9 cellular contexts compared by ENCODE assay signal in the genomic region with DNA sequence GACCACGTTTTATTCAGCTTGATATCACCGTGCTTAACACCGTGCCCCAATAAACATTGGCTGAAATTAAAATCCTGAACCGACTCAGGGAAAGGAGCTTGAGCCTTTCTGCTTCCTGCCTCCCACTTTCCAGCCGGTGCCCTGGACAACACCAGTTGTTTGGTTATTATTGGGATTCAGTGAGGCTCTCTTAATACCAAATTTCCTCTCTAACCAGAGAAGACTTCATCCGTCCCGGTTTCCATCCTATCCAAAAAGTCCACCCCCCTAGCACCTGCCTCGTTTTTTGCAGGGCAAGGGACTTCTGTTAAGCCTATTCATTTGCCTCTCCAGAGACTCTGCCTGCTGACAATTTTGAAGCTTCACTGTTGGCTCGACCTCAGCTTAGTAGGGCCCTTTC. TPM values are rescaled to one million over a fixed set of nuclear protein-coding genes. Genes with fewer than 3 reads are reported as not detected.
A peak's percentile ranks its signal among the peaks of the same experiment; 100 is the strongest.
DNase-seq lines count a peak whose midpoint lies in the region; ATAC-seq and TF ChIP-seq lines count a peak whose summit lies in the region.
"Had no signal": no experiment of that assay in that cellular context is flagged by ENCODE, and none has a peak within 500 bp of the region (broad histone marks: within the 10 kb centered on the region; RNA-seq: fewer than 3 reads in every experiment).

No MANE protein-coding gene starts in this region.

- H3K4me3 ChIP-seq in iPS-20b (ENCODE audit: low read length) = peak overlapping the region; percentile 75
- peak overlapping the region in 3 of 5 donors; percentile 51 to 63 (median 52) for H3K4me3 ChIP-seq in subcutaneous abdominal adipose tissue (ENCODE audit: low read depth in 1 of 5, low read length in 5 of 5)

- H3K27me3 ChIP-seq in iPS-20b (ENCODE audit: insufficient read depth, low read length) (peaks cover 37% of the 10 kb centered on the region), subcutaneous abdominal adipose tissue (ENCODE audit: control insufficient read depth in 5 of 5, insufficient read depth in 4 of 5, low read length in 5 of 5) (peaks cover 14 to 39% (median 21%) of the 10 kb centered on the region in 5 donors)

- peaks cover 10% of the 10 kb centered on the region for H3K4me1 Mint-ChIP-seq in activated CD4-positive, alpha-beta T cell treated with anti-CD3 and anti-CD28 coated beads, Interleukin-2, amount 10 ng/mL, durations not matched to agents 24 days and 14 days
- H3K4me1 Mint-ChIP-seq in activated CD8-positive, alpha-beta T cell treated with anti-CD3 and anti-CD28 coated beads for 36 hours (ENCODE audit: low read depth) = peaks cover 12% of the 10 kb centered on the region

- POLR2A ChIA-PET in activated CD8-positive, alpha-beta T cell treated with anti-CD3 and anti-CD28 coated beads for 36 hours (lab: Charles Lee) = no interaction called here

- no peak for DNase-seq in activated CD4-positive, alpha-beta T cell treated with anti-CD3 and anti-CD28 coated beads, Interleukin-2, amount 10 ng/mL, durations not matched to agents 24 days and 14 days
- DNase-seq in activated CD4-positive, alpha-beta T cell treated with anti-CD3 and anti-CD28 coated beads, Interleukin-2, amount 50 U/mL, for 1 hour = no peak
- no peak for DNase-seq in activated CD8-positive, alpha-beta T cell treated with anti-CD3 and anti-CD28 coated beads for 36 hours
- no peak for DNase-seq in AG08395 (ENCODE audit: low spot score)
- DNase-seq in amniotic stem cell (lab: John Stamatoyannopoulos, UW) = no peak
- no peak for DNase-seq in NOMO-1 treated with DMSO at 0.1 percent for 48 hours (lab: John Stamatoyannopoulos, UW; ENCODE audit: unreplicated experiment)

- H3K4me1 ChIP-seq in iPS-20b (ENCODE audit: insufficient read depth, low read length) (peaks cover 3% of the 10 kb centered on the region; the same call in 1 of the 2 replicates), subcutaneous abdominal adipose tissue (ENCODE audit: control insufficient read depth in 5 of 5, insufficient read depth in 5 of 5, low read length in 5 of 5) (peaks cover 0 to 18% (median 13%) of the 10 kb centered on the region in 5 donors)

- intact Hi-C loops in activated CD4-positive, alpha-beta T cell treated with anti-CD3 and anti-CD28 coated beads, Interleukin-2, amount 10 ng/mL, durations not matched to agents 24 days and 14 days (cut with micrococcal nuclease) = loop anchor here (2.0 kb wide), 1 partner anchor 73 kb away; no protein-coding TSS in a partner anchor
- intact Hi-C loops in activated CD8-positive, alpha-beta T cell treated with anti-CD3 and anti-CD28 coated beads for 36 hours (cut with micrococcal nuclease) = no loop called here

- no peak for ATAC-seq in activated CD8-positive, alpha-beta T cell treated with anti-CD3 and anti-CD28 coated beads for 36 hours

- no peak overlapping the region for H3K27ac Mint-ChIP-seq in activated CD4-positive, alpha-beta T cell treated with anti-CD3 and anti-CD28 coated beads, Interleukin-2, amount 10 ng/mL, durations not matched to agents 24 days and 14 days
- H3K27ac Mint-ChIP-seq in activated CD8-positive, alpha-beta T cell treated with anti-CD3 and anti-CD28 coated beads for 36 hours = no peak overlapping the region

- peak overlapping the region; percentile 57; the same call in 1 of the 2 replicates for H3K9ac ChIP-seq in iPS-20b (ENCODE audit: low read depth, low read length)
- H3K9ac ChIP-seq in subcutaneous abdominal adipose tissue (ENCODE audit: low read length in 5 of 5) = peak overlapping the region in 1 of 5 donors; percentile 35

- CTCF ChIA-PET in activated CD8-positive, alpha-beta T cell treated with anti-CD3 and anti-CD28 coated beads for 36 hours (lab: Charles Lee) = interaction anchor here (0.7 to 3.0 kb wide), 17 partner anchors 9 to 72 kb away, joined by 3 to 24 read pairs (median 4); no protein-coding TSS in a partner anchor

- no peaks in the 10 kb centered on the region for H3K9me3 Mint-ChIP-seq in activated CD4-positive, alpha-beta T cell treated with anti-CD3 and anti-CD28 coated beads, Interleukin-2, amount 10 ng/mL, durations not matched to agents 24 days and 14 days
- no peaks in the 10 kb centered on the region for H3K9me3 Mint-ChIP-seq in activated CD8-positive, alpha-beta T cell treated with anti-CD3 and anti-CD28 coated beads for 36 hours

- peak overlapping the region; percentile 81 for H3K4me3 Mint-ChIP-seq in activated CD4-positive, alpha-beta T cell treated with anti-CD3 and anti-CD28 coated beads, Interleukin-2, amount 10 ng/mL, durations not matched to agents 24 days and 14 days
- peak overlapping the region; percentile 43 for H3K4me3 Mint-ChIP-seq in activated CD8-positive, alpha-beta T cell treated with anti-CD3 and anti-CD28 coated beads for 36 hours

- no peak for TF ChIP-seq CTCF in activated CD8-positive, alpha-beta T cell treated with anti-CD3 and anti-CD28 coated beads for 36 hours (IDR thresholded peaks at IDR 0.05)

- H3K36me3 ChIP-seq in iPS-20b (ENCODE audit: insufficient read depth, low read depth, low read length) = no peaks in the 10 kb centered on the region
- H3K36me3 ChIP-seq in subcutaneous abdominal adipose tissue (ENCODE audit: control insufficient read depth in 5 of 5, insufficient read depth in 5 of 5, low read length in 5 of 5) = no peaks in the 10 kb centered on the region

- peaks cover 3% of the 10 kb centered on the region for H3K36me3 Mint-ChIP-seq in activated CD4-positive, alpha-beta T cell treated with anti-CD3 and anti-CD28 coated beads, Interleukin-2, amount 10 ng/mL, durations not matched to agents 24 days and 14 days (ENCODE audit: low read depth)
- H3K36me3 Mint-ChIP-seq in activated CD8-positive, alpha-beta T cell treated with anti-CD3 and anti-CD28 coated beads for 36 hours (ENCODE audit: low read depth) = no peaks in the 10 kb centered on the region

- peaks cover 67% of the 10 kb centered on the region for H3K27me3 Mint-ChIP-seq in activated CD4-positive, alpha-beta T cell treated with anti-CD3 and anti-CD28 coated beads, Interleukin-2, amount 10 ng/mL, durations not matched to agents 24 days and 14 days
- H3K27me3 Mint-ChIP-seq in activated CD8-positive, alpha-beta T cell treated with anti-CD3 and anti-CD28 coated beads for 36 hours = peaks cover 68% of the 10 kb centered on the region

- no peaks in the 10 kb centered on the region for H3K9me3 ChIP-seq in iPS-20b (ENCODE audit: insufficient read depth, low read depth, low read length)
- no peaks in the 10 kb centered on the region for H3K9me3 ChIP-seq in subcutaneous abdominal adipose tissue (ENCODE audit: control insufficient read depth in 5 of 5, low read length in 5 of 5)

- H3K27ac ChIP-seq in iPS-20b (ENCODE audit: low read length) = no peak overlapping the region
- H3K27ac ChIP-seq in subcutaneous abdominal adipose tissue (ENCODE audit: low read depth, low read length) = no peak overlapping the region

RNA-seq across cellular contexts. Expression of a gene that starts 0.6 kb away (rescaled TPM):
- total RNA-seq in activated CD4-positive, alpha-beta T cell treated with anti-CD3 and anti-CD28 coated beads, Interleukin-2, amount 10 ng/mL, durations not matched to agents 24 days and 14 days = not detected in 2 replicates
- total RNA-seq in activated CD8-positive, alpha-beta T cell treated with anti-CD3 and anti-CD28 coated beads for 36 hours = not detected
- total RNA-seq: Right ventricle myocardium inferior had no signal
